Comparison of ENCODE assay signal across 9 cellular contexts in genomic region chr15:64464271-64465005, GRCh38. TPM values are rescaled to one million over a fixed set of nuclear protein-coding genes. Genes with fewer than 3 reads are reported as not detected.
A peak's percentile ranks its signal among the peaks of the same experiment; 100 is the strongest.
DNase-seq lines count a peak whose midpoint lies in the region; ATAC-seq, FAIRE-seq and TF ChIP-seq lines count a peak whose summit lies in the region.
"Had no signal": no experiment of that assay in that cellular context is flagged by ENCODE, and none has a peak within 500 bp of the region (broad histone marks: within the 10 kb centered on the region; RNA-seq: fewer than 3 reads in every experiment).

No MANE protein-coding gene starts in this region.

- POLR2A ChIA-PET in activated CD4-positive, alpha-beta T cell treated with anti-CD3 and anti-CD28 coated beads for 36 hours (lab: Charles Lee) = interaction anchor here (0.6 kb wide), 1 partner anchor 69 kb away, joined by 3 read pairs; no protein-coding TSS in a partner anchor

- TF ChIP-seq CTCF in astrocyte (IDR thresholded peaks at IDR 0.05; ENCODE audit: insufficient read depth, low read depth, low read length) = no peak
- TF ChIP-seq CTCF in progenitor cell of endocrine pancreas (IDR thresholded peaks at IDR 0.05; ENCODE audit: unreplicated experiment) = no peak
- TF ChIP-seq CTCF in esophagus squamous epithelium (IDR thresholded peaks at IDR 0.05) = no peak
- no peak for TF ChIP-seq CTCF in transverse colon (IDR thresholded peaks at IDR 0.05)

- peaks cover 73% of the 10 kb centered on the region for H4K20me1 ChIP-seq in astrocyte (ENCODE audit: insufficient read depth, low read length)

- TF ChIP-seq EP300 in transverse colon (IDR thresholded peaks at IDR 0.05; ENCODE audit: low read depth) = no peak

- H3K4me2 ChIP-seq in astrocyte (ENCODE audit: low read length) = peak overlapping the region; percentile 20

- H3K36me3 ChIP-seq in astrocyte (ENCODE audit: insufficient read depth, low read length) (no peaks in the 10 kb centered on the region), esophagus squamous epithelium (peaks cover 0 to 13% (median 0%) of the 10 kb centered on the region in 3 donors), transverse colon (no peaks in the 10 kb centered on the region)

- peak overlapping the region; percentile 49 for H3K27ac Mint-ChIP-seq in activated CD4-positive, alpha-beta T cell treated with anti-CD3 and anti-CD28 coated beads for 36 hours
- H3K27ac Mint-ChIP-seq in astrocyte (ENCODE audit: unreplicated experiment) (no peak overlapping the region), progenitor cell of endocrine pancreas (peak overlapping the region; percentile 36)

- H2AFZ ChIP-seq in astrocyte (ENCODE audit: low read depth, low read length) = no peak overlapping the region

- FAIRE-seq in astrocyte (lab: Jason Lieb, UNC) = no peak

- H3K4me3 ChIP-seq in astrocyte (ENCODE audit: insufficient read depth, low read depth, low read length) (no peak overlapping the region), esophagus squamous epithelium (no peak overlapping the region), transverse colon (no peak overlapping the region)

- DNase-seq in activated CD4-positive, alpha-beta T cell treated with anti-CD3 and anti-CD28 coated beads for 36 hours = no peak
- DNase-seq in activated CD4-positive, alpha-beta T cell treated with anti-CD3 and anti-CD28 coated beads, Interleukin-2, amount 50 U/mL, for 4 hours = no peak
- DNase-seq in NCI-H146 (lab: John Stamatoyannopoulos, UW) = peak; percentile 41
- peak; percentile 48 for DNase-seq in astrocyte (ENCODE audit: low read depth)
- DNase-seq in progenitor cell of endocrine pancreas (ENCODE audit: low spot score, unreplicated experiment) = no peak
- no peak for DNase-seq in SIG-M5 (lab: John Stamatoyannopoulos, UW)
- no peak for DNase-seq in esophagus squamous epithelium (lab: John Stamatoyannopoulos, UW)
- no peak for DNase-seq in transverse colon
- DNase-seq: substantia nigra had no signal

- H3K4me3 Mint-ChIP-seq in activated CD4-positive, alpha-beta T cell treated with anti-CD3 and anti-CD28 coated beads for 36 hours = no peak overlapping the region
- H3K4me3 Mint-ChIP-seq in astrocyte (ENCODE audit: unreplicated experiment) (no peak overlapping the region), progenitor cell of endocrine pancreas (ENCODE audit: low read depth) (no peak overlapping the region)

- ATAC-seq in activated CD4-positive, alpha-beta T cell treated with anti-CD3 and anti-CD28 coated beads for 36 hours = no peak

- peaks cover 85% of the 10 kb centered on the region for H3K79me2 ChIP-seq in astrocyte (ENCODE audit: insufficient read depth, low read length)

- peaks cover 77% of the 10 kb centered on the region for H3K4me1 Mint-ChIP-seq in activated CD4-positive, alpha-beta T cell treated with anti-CD3 and anti-CD28 coated beads for 36 hours
- H3K4me1 Mint-ChIP-seq in astrocyte (ENCODE audit: low read depth, unreplicated experiment) = peaks cover 38% of the 10 kb centered on the region
- H3K4me1 Mint-ChIP-seq in progenitor cell of endocrine pancreas (ENCODE audit: low read depth) = peaks cover 56% of the 10 kb centered on the region

- H3K9ac ChIP-seq in astrocyte (ENCODE audit: low read length) = peak overlapping the region; percentile 14

- CTCF ChIA-PET in activated CD4-positive, alpha-beta T cell treated with anti-CD3 and anti-CD28 coated beads for 36 hours (lab: Charles Lee) = interaction anchor here (1.1 kb wide), 1 partner anchor 13 kb away, joined by 3 read pairs; no protein-coding TSS in a partner anchor

- H3K4me1 ChIP-seq in astrocyte (ENCODE audit: insufficient read depth, low read length) = peaks cover 26% of the 10 kb centered on the region
- H3K4me1 ChIP-seq in esophagus squamous epithelium = peaks cover 25 to 80% (median 38%) of the 10 kb centered on the region in 3 donors
- H3K4me1 ChIP-seq in transverse colon = peaks cover 26 to 70% (median 34%) of the 10 kb centered on the region in 4 donors

- peaks cover 30% of the 10 kb centered on the region for H3K36me3 Mint-ChIP-seq in activated CD4-positive, alpha-beta T cell treated with anti-CD3 and anti-CD28 coated beads for 36 hours (ENCODE audit: low read depth)
- H3K36me3 Mint-ChIP-seq in astrocyte (ENCODE audit: low read depth, unreplicated experiment) = peaks cover 2% of the 10 kb centered on the region
- H3K36me3 Mint-ChIP-seq in progenitor cell of endocrine pancreas (ENCODE audit: insufficient read depth) = peaks cover 3% of the 10 kb centered on the region

- H3K27ac ChIP-seq in astrocyte (ENCODE audit: low read depth, low read length) = no peak overlapping the region
- H3K27ac ChIP-seq in esophagus squamous epithelium = no peak overlapping the region
- H3K27ac ChIP-seq in transverse colon = peak overlapping the region in 1 of 4 donors; percentile 19

- H3K9me3 ChIP-seq in astrocyte (ENCODE audit: insufficient read depth, low read depth, low read length) (no peaks in the 10 kb centered on the region), esophagus squamous epithelium (no peaks in the 10 kb centered on the region), transverse colon (no peaks in the 10 kb centered on the region)

- no peak for TF ChIP-seq POLR2A in esophagus squamous epithelium (IDR thresholded peaks at IDR 0.05)
- TF ChIP-seq POLR2A in transverse colon (IDR thresholded peaks at IDR 0.05) = no peak

- WGBS in esophagus squamous epithelium, 2 donors = 51 to 56% methylated on average over 3 of the region's 3 CpGs
- 44 to 55% methylated on average over 3 of the region's 3 CpGs for WGBS in transverse colon (ENCODE audit: low coverage in 1 of 2), 2 donors

- in situ Hi-C loops in transverse colon (cut with MboI; ENCODE audit: low pct_ligation_motif_present in 1 of 4, low pct_unique_long_range_greater_than_20kb in 1 of 4, low sequenced_read_pairs in 3 of 4) = no loop called here

- no peaks in the 10 kb centered on the region for H3K9me3 Mint-ChIP-seq in activated CD4-positive, alpha-beta T cell treated with anti-CD3 and anti-CD28 coated beads for 36 hours (ENCODE audit: low read depth)
- H3K9me3 Mint-ChIP-seq in astrocyte (ENCODE audit: unreplicated experiment) (no peaks in the 10 kb centered on the region), progenitor cell of endocrine pancreas (ENCODE audit: low read depth) (no peaks in the 10 kb centered on the region)

- no peaks in the 10 kb centered on the region for H3K27me3 ChIP-seq in astrocyte (ENCODE audit: insufficient read depth, low read length)
- no peaks in the 10 kb centered on the region for H3K27me3 ChIP-seq in esophagus squamous epithelium
- H3K27me3 ChIP-seq in transverse colon = no peaks in the 10 kb centered on the region

- H3K27me3 Mint-ChIP-seq in activated CD4-positive, alpha-beta T cell treated with anti-CD3 and anti-CD28 coated beads for 36 hours = no peaks in the 10 kb centered on the region
- H3K27me3 Mint-ChIP-seq in astrocyte (ENCODE audit: low read depth, unreplicated experiment) (no peaks in the 10 kb centered on the region), progenitor cell of endocrine pancreas (no peaks in the 10 kb centered on the region)

- intact Hi-C loops in activated CD4-positive, alpha-beta T cell treated with anti-CD3 and anti-CD28 coated beads for 36 hours (cut with DNase I, micrococcal nuclease) = loop anchor here (5.0 kb wide), 4 partner anchors 48 to 957 kb away; partner anchors contain the start of gene PCLAF (in 1 of the 2)
- intact Hi-C loops in esophagus squamous epithelium (cut with DNase I) (no loop called here), transverse colon (cut with DNase I; ENCODE audit: low total_unique reads) (no loop called here)

RNA-seq across cellular contexts. Expression of gene ZNF609, which starts 4.1 kb away (rescaled TPM):
- total RNA-seq in activated CD4-positive, alpha-beta T cell treated with anti-CD3 and anti-CD28 coated beads for 36 hours = 10 to 100 TPM; 39.8 to 44.5 TPM
- total RNA-seq in astrocyte = 38.5 and 40.8 TPM in 2 replicates
- 72.0 and 75.3 TPM in 2 replicates for total RNA-seq in progenitor cell of endocrine pancreas
- 10 to 100 TPM; 10.2 to 25.2 (median 13.8) TPM for total RNA-seq in esophagus squamous epithelium
- total RNA-seq in transverse colon = 10 to 100 TPM; 16.1 to 34.8 (median 28.2) TPM

Comparison
In these comparisons a context has a peak if more than half of its experiments do, and no peak if none do; other contexts are left out.
1. DNase-seq: peak in NCI-H146 (single experiment) and astrocyte (single experiment); none in activated CD4-positive, alpha-beta T cell treated with anti-CD3 and anti-CD28 coated beads for 36 hours (single experiment), activated CD4-positive, alpha-beta T cell treated with anti-CD3 and anti-CD28 coated beads, Interleukin-2, amount 50 U/mL, for 4 hours (0 of 2), progenitor cell of endocrine pancreas (single experiment), SIG-M5 (single experiment), esophagus squamous epithelium (single experiment) and transverse colon (single experiment).
2. intact Hi-C loops: an anchor here in activated CD4-positive, alpha-beta T cell treated with anti-CD3 and anti-CD28 coated beads for 36 hours (5.0 kb wide); none called in esophagus squamous epithelium and transverse colon.